ENCODE assay signal across 15 cellular contexts in genomic region chr7:75984130-75985008, GRCh38.
"Had no signal": no experiment of that assay in that cellular context is flagged by ENCODE, and none has a peak within 500 bp of the region (broad histone marks: within the 10 kb centered on the region; RNA-seq: fewer than 3 reads in every experiment).

No MANE protein-coding gene starts in this region.

- H3K27ac ChIP-seq: breast epithelium had no signal

- DNase-seq: activated CD4-positive, alpha-beta T cell treated with anti-CD3 and anti-CD28 coated beads, Interleukin-2, amount 50 U/mL, for 1 hour; dermis blood vessel endothelial cell; effector memory CD8-positive, alpha-beta T cell; foreskin melanocyte; head of caudate nucleus; immature natural killer cell; mucosa of descending colon; naive thymus-derived CD4-positive, alpha-beta T cell; stimulated activated CD4-positive, alpha-beta T cell treated with anti-CD3 and anti-CD28 coated beads, Interleukin-2, amount 100 ng/mL, for 48 hours; substantia nigra had no signal

- H3K4me3 ChIP-seq: ascending aorta, breast epithelium, mucosa of descending colon, tibial nerve had no signal

- H3K9me3 ChIP-seq: ascending aorta, breast epithelium, mucosa of descending colon, tibial nerve had no signal

- ATAC-seq: activated CD4-positive, CD25-positive, alpha-beta regulatory T cell treated with anti-CD3 and anti-CD28 coated beads, Interleukin-2, amount 50 U/mL, for 24 hours; effector memory CD8-positive, alpha-beta T cell; naive thymus-derived CD4-positive, alpha-beta T cell; stimulated activated memory B cell treated with anti-CD40 and anti-IgM and Interleukin-4, amounts not matched to agents 10 μg/mL and 1 μg/mL and 100 μg/mL, for 72 hours had no signal

- H3K27me3 ChIP-seq: ascending aorta, breast epithelium, tibial nerve had no signal
